In genomic region chr5:140557136-140557805, GRCh38 we compare ENCODE assay signal across 8 cellular contexts. TPM values are rescaled to one million over a fixed set of nuclear protein-coding genes. Genes with fewer than 3 reads are reported as not detected.
A peak's percentile ranks its signal among the peaks of the same experiment; 100 is the strongest.
DNase-seq lines count a peak whose midpoint lies in the region; FAIRE-seq and TF ChIP-seq lines count a peak whose summit lies in the region.

TSS of gene SRA1 (minus strand) at chr5:140557473. CDS start at chr5:140557452, 21 bp downstream.

- H3K4me1 Mint-ChIP-seq in neural crest cell, result peaks cover 31% of the 10 kb centered on the region

- H3K9me3 ChIP-seq in stomach, result no peaks in the 10 kb centered on the region

- peak; percentile 37 for TF ChIP-seq EP300 in stomach (IDR thresholded peaks at IDR 0.05)

- intact Hi-C loops in stomach (cut with DNase I; ENCODE audit: low total_unique reads), result no loop called here

- FAIRE-seq in H54 (lab: Jason Lieb, UNC), result no peak

- TF ChIP-seq CTCF in fibroblast of villous mesenchyme (IDR thresholded peaks at IDR 0.05; ENCODE audit: insufficient read depth, low read depth, low read length), result no peak
- TF ChIP-seq CTCF in neural crest cell (conservative IDR thresholded peaks at IDR 0.05), result no peak
- no peak for TF ChIP-seq CTCF in stomach (IDR thresholded peaks at IDR 0.05)

- peaks cover 4% of the 10 kb centered on the region for H3K36me3 Mint-ChIP-seq in neural crest cell (ENCODE audit: low read depth)

- WGBS in stomach, 5 donors, result 0 to 1% (median 1%) methylated on average over 17 to 46 of the region's 46 CpGs

- peak within 1 kb of the TSS; percentile 92 to 98 (median 94) for H3K27ac ChIP-seq in stomach

- peak within 1 kb of the TSS; percentile 97 for H3K4me3 Mint-ChIP-seq in neural crest cell

- H3K4me3 ChIP-seq in fibroblast of villous mesenchyme (ENCODE audit: low read depth, low read length), result peak within 1 kb of the TSS; percentile 81
- H3K4me3 ChIP-seq in stomach, result peak within 1 kb of the TSS; percentile 64 to 82 (median 74)

- H3K9me3 Mint-ChIP-seq in neural crest cell, result no peaks in the 10 kb centered on the region

- peak within 1 kb of the TSS; percentile 97 for H3K27ac Mint-ChIP-seq in neural crest cell (ENCODE audit: unreplicated experiment)

- H3K4me1 ChIP-seq in stomach, result peaks cover 17 to 62% (median 47%) of the 10 kb centered on the region in 4 donors

- TF ChIP-seq POLR2A in H54 (IDR thresholded peaks at IDR 0.05; ENCODE audit: low read depth, low read length) (peak; percentile 98), Raji (IDR thresholded peaks at IDR 0.05; ENCODE audit: insufficient read depth, low read depth, low read length) (peak; percentile 96), stomach (IDR thresholded peaks at IDR 0.05) (peak in 2 of 4 donors; percentile 90 to 92)

- H3K36me3 ChIP-seq in stomach, result peaks cover 8 to 42% (median 31%) of the 10 kb centered on the region in 4 donors

- peak; percentile 92 for DNase-seq in ELR (ENCODE audit: low read depth)
- peak; percentile 92 for DNase-seq in H54 (ENCODE audit: insufficient read length, low spot score)
- DNase-seq in LoVo (ENCODE audit: low spot score), result peak; percentile 95
- DNase-seq in activated gamma-delta T cell (lab: John Stamatoyannopoulos, UW), result peak; percentile 83
- peak; percentile 93 for DNase-seq in fibroblast of villous mesenchyme (ENCODE audit: low read depth)
- DNase-seq in neural crest cell (ENCODE audit: low read depth, low spot score), result peak; percentile 85
- peak; percentile 95 for DNase-seq in stomach

- no peaks in the 10 kb centered on the region for H3K27me3 ChIP-seq in stomach

- no peaks in the 10 kb centered on the region for H3K27me3 Mint-ChIP-seq in neural crest cell (ENCODE audit: low read depth)

RNA-seq across cellular contexts. Expression of gene SRA1, which starts in this region (rescaled TPM):
- total RNA-seq in fibroblast of villous mesenchyme (40.6 and 53.1 TPM in 2 replicates), neural crest cell (34.7 and 36.3 TPM in 2 replicates), stomach (10 to 100 TPM in 3 of 5 donors, 1 to 10 TPM in 1, not detected in 1; 1.8 to 26.8 (median 22.9) TPM)
- polyA plus RNA-seq in stomach, result 10 to 100 TPM; 37.7 to 51.0 (median 39.7) TPM

Comparison
In these comparisons a context has a peak if more than half of its experiments do, and no peak if none do; other contexts are left out.
1. Peak in every context shown above with its lines: DNase-seq, H3K4me3 ChIP-seq and H3K27ac ChIP-seq.